2 cellular contexts compared by ENCODE assay signal in the genomic region with DNA sequence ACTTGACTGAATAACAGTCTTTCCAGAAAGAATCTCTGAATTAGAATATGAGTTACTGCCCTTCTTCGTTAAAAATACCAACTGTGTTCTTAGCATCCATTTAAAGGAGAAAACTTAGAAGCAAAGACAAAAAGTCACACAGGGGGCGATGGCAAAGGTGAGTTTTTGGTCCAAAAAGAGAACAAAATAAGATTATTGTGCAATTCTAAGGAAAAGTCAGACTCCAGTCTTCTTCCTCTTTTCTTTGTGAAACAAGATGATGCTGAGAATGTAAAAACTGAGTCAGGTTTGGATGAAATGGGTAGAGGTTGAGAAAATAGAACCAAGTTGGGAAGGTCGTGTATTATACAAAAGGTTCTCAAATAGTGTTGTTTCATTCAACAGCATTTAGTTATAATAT.
TF ChIP-seq lines count a peak whose summit lies in the region.

No MANE protein-coding gene starts in this region.

TF ChIP-seq in SK-N-SH, 30 proteins besides CTCF, POLR2A, EP300 and RAD21 (continued from another document):
- TF ChIP-seq NFIC (IDR thresholded peaks at IDR 0.05; ENCODE audit: borderline replicate concordance) (no peak), EZH2phosphoT487 (IDR thresholded peaks at IDR 0.05; ENCODE audit: borderline replicate concordance, low read depth) (no peak), FOSL2 (IDR thresholded peaks at IDR 0.05; ENCODE audit: borderline replicate concordance, low read depth) (no peak), TEAD4 (IDR thresholded peaks at IDR 0.05; ENCODE audit: borderline replicate concordance, insufficient read depth) (no peak), ELF1 (IDR thresholded peaks at IDR 0.05) (no peak)
- TF ChIP-seq, protein P1, sequence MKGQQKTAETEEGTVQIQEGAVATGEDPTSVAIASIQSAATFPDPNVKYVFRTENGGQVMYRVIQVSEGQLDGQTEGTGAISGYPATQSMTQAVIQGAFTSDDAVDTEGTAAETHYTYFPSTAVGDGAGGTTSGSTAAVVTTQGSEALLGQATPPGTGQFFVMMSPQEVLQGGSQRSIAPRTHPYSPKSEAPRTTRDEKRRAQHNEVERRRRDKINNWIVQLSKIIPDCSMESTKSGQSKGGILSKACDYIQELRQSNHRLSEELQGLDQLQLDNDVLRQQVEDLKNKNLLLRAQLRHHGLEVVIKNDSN (IDR thresholded peaks at IDR 0.05; ENCODE audit: borderline replicate concordance, low read depth), result no peak
- TF ChIP-seq, protein P2, sequence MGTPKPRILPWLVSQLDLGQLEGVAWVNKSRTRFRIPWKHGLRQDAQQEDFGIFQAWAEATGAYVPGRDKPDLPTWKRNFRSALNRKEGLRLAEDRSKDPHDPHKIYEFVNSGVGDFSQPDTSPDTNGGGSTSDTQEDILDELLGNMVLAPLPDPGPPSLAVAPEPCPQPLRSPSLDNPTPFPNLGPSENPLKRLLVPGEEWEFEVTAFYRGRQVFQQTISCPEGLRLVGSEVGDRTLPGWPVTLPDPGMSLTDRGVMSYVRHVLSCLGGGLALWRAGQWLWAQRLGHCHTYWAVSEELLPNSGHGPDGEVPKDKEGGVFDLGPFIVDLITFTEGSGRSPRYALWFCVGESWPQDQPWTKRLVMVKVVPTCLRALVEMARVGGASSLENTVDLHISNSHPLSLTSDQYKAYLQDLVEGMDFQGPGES (IDR thresholded peaks at IDR 0.05; ENCODE audit: low read depth, low read length), result no peak

TF ChIP-seq in SK-N-SH treated with all-trans-retinoic acid at 6 μM for 48 hours, 23 proteins besides CTCF, POLR2A, EP300 and RAD21 (continued from another document):
- TF ChIP-seq, protein P3, sequence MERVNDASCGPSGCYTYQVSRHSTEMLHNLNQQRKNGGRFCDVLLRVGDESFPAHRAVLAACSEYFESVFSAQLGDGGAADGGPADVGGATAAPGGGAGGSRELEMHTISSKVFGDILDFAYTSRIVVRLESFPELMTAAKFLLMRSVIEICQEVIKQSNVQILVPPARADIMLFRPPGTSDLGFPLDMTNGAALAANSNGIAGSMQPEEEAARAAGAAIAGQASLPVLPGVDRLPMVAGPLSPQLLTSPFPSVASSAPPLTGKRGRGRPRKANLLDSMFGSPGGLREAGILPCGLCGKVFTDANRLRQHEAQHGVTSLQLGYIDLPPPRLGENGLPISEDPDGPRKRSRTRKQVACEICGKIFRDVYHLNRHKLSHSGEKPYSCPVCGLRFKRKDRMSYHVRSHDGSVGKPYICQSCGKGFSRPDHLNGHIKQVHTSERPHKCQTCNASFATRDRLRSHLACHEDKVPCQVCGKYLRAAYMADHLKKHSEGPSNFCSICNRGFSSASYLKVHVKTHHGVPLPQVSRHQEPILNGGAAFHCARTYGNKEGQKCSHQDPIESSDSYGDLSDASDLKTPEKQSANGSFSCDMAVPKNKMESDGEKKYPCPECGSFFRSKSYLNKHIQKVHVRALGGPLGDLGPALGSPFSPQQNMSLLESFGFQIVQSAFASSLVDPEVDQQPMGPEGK (CRISPR knock-in tag; IDR thresholded peaks at IDR 0.05; ENCODE audit: borderline replicate concordance), result no peak
- no peak for TF ChIP-seq TSHZ2 (CRISPR knock-in tag; IDR thresholded peaks at IDR 0.05)
- no peak for TF ChIP-seq CSRNP3 (CRISPR knock-in tag; IDR thresholded peaks at IDR 0.05)
